In the genomic region with DNA sequence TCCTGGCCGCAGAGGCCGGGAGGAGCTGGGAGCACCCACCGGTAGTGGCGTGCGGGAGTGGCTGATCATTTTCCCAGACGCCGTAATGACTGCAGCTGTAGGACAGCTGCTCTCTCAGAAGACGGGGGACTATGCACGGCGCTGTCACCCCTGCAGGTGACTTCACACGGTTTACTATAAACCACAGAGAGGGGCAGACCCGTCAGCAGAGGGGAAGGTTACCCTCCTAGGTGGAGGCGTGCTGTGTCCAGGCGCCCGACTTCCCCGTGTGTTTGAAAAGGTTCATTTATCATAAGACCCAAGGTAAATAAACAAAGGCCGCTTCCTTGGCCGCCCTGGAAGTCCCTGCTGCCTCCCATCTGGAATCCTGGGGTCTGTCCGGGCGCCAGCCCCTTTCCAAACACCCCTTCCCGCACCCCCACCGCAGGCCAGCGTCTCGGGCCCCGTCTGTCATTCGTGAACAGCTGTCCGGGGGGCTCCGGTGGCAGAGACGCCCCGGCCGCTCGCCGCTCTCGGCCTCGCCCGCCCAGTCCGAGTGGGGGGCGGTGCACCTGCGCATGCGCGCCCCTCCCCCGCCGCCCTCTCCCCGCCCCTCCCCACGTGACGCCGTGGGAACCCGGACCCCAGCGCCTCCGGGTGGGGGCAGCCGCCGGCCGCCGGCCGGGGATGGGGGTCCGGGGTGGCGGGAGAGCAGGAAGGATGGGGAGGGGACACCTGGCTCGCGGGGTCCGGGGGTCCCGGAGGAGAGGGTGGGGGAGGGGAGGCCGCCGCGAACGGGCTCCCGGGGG, we compare ENCODE assay signal across 8 cellular contexts. TPM values are rescaled to one million over a fixed set of nuclear protein-coding genes. Genes with fewer than 3 reads are reported as not detected.
DNase-seq lines count a peak whose midpoint lies in the region; ATAC-seq lines count a peak whose summit lies in the region.

No MANE protein-coding gene starts in this region.

- in situ Hi-C loops in GM23248 (cut with MboI): no loop called here

- H2AFZ ChIP-seq in GM23248: no peak overlapping the region

- H3K9me2 ChIP-seq in GM23248 (ENCODE audit: insufficient read depth): no peaks in the 10 kb centered on the region

- 2 to 5% methylated on average over 30 to 62 of the region's 66 CpGs for WGBS in GM23248 (ENCODE audit: low coverage in 1 of 2, low lambda C conversion rate in 2 of 2, missing lambda C conversion rate in 2 of 2), 2 experiments

- no peak overlapping the region for H3K4me2 ChIP-seq in GM23248 (ENCODE audit: unreplicated experiment)

- H3K79me2 ChIP-seq in GM23248 (ENCODE audit: insufficient read depth): no peaks in the 10 kb centered on the region

- no peak overlapping the region for H3K27ac ChIP-seq in GM23248

- peak overlapping the region; percentile 13; the same call in 1 of the 2 replicates for H3K4me3 ChIP-seq in GM23248

- DNase-seq in GM23248 (peak; percentile 36), NCI-H510A (lab: John Stamatoyannopoulos, UW) (peak; percentile 43), amniotic epithelial cell (ENCODE audit: low read depth) (peak; percentile 18), hepatic stellate cell (ENCODE audit: low spot score) (peak; percentile 61), pons (ENCODE audit: low spot score) (peak; percentile 40), SKM-1 treated with dmso at 0.1 percent for 144 hours (lab: John Stamatoyannopoulos, UW; ENCODE audit: unreplicated experiment) (no peak)

- H3K4me1 ChIP-seq in GM23248 (ENCODE audit: insufficient read depth): no peaks in the 10 kb centered on the region

- no peaks in the 10 kb centered on the region for H3K36me3 ChIP-seq in GM23248 (ENCODE audit: low read depth)

- no peaks in the 10 kb centered on the region for H3F3A ChIP-seq in GM23248 (ENCODE audit: insufficient read depth)

- peaks cover 19% of the 10 kb centered on the region for H3K27me3 ChIP-seq in GM23248 (replicated peaks; ENCODE audit: insufficient read depth)

- H4K20me1 ChIP-seq in GM23248 (ENCODE audit: insufficient read depth): no peaks in the 10 kb centered on the region

- no peaks in the 10 kb centered on the region for H3K9me3 ChIP-seq in GM23248 (ENCODE audit: low read depth)

- H3K9ac ChIP-seq in GM23248: no peak overlapping the region

- ATAC-seq in HG03039 (IDR thresholded peaks at IDR 0.05; ENCODE audit: unreplicated experiment) (no peak), HG03135 (IDR thresholded peaks at IDR 0.05; ENCODE audit: unreplicated experiment) (no peak)

RNA-seq across cellular contexts. Expression of a gene that starts 0.9 kb away (rescaled TPM):
- not detected in 2 replicates for total RNA-seq in GM23248 (2014; rRNA removed; shearing (Covaris generic))
- not detected in 2 replicates for polyA plus RNA-seq in GM23248 (2016; fragmentation: Nextera tagmentation; extraction: Ambion mirVana)

RNA-seq across cellular contexts. Expression of a gene that starts 36.4 kb away (rescaled TPM):
- 0.54 TPM in 1 of 2 replicates, not detected in the other for total RNA-seq in GM23248 (2014; rRNA removed; shearing (Covaris generic))
- polyA plus RNA-seq in GM23248 (2016; fragmentation: Nextera tagmentation; extraction: Ambion mirVana): 0.11 and 0.38 TPM in 2 replicates

RNA-seq across cellular contexts. Expression of a gene that starts 47.4 kb away (rescaled TPM):
- 60.5 and 72.2 TPM in 2 replicates for total RNA-seq in GM23248 (2014; rRNA removed; shearing (Covaris generic))
- polyA plus RNA-seq in GM23248 (2016; fragmentation: Nextera tagmentation; extraction: Ambion mirVana): 18.9 and 22.0 TPM in 2 replicates

RNA-seq across cellular contexts. Expression of a gene that starts 51.0 kb away (rescaled TPM):
- 0.32 TPM in 1 of 2 replicates, not detected in the other for total RNA-seq in GM23248 (2014; rRNA removed; shearing (Covaris generic))
- 0.05 TPM in 1 of 2 replicates, not detected in the other for polyA plus RNA-seq in GM23248 (2016; fragmentation: Nextera tagmentation; extraction: Ambion mirVana)
